25 cellular contexts compared by ENCODE assay signal in genomic region chr13:20831933-20832332, GRCh38. TPM values are rescaled to one million over a fixed set of nuclear protein-coding genes. Genes with fewer than 3 reads are reported as not detected.
DNase-seq lines count a peak whose midpoint lies in the region; ATAC-seq and TF ChIP-seq lines count a peak whose summit lies in the region.
"Had no signal": no experiment of that assay in that cellular context is flagged by ENCODE, and none has a peak within 500 bp of the region (broad histone marks: within the 10 kb centered on the region; RNA-seq: fewer than 3 reads in every experiment).

No MANE protein-coding gene starts in this region.

- peaks cover 12% of the 10 kb centered on the region in 2 donors for H3K4me1 Mint-ChIP-seq in effector memory CD8-positive, alpha-beta T cell (ENCODE audit: low read depth in 2 of 2)
- peaks cover 24% of the 10 kb centered on the region for H3K4me1 Mint-ChIP-seq in chondrocyte (ENCODE audit: low read depth)

- no peaks in the 10 kb centered on the region for H3K9me3 ChIP-seq in right atrium auricular region
- H3K9me3 ChIP-seq in mammary epithelial cell (replicated peaks; ENCODE audit: insufficient read depth, low read length): no peaks in the 10 kb centered on the region
- H3K9me3 ChIP-seq: esophagus squamous epithelium, spleen, suprapubic skin had no signal

- no peaks in the 10 kb centered on the region for H3K27me3 ChIP-seq in right atrium auricular region
- no peaks in the 10 kb centered on the region for H3K27me3 ChIP-seq in mammary epithelial cell (ENCODE audit: insufficient read depth, low read length)
- H3K27me3 ChIP-seq: esophagus squamous epithelium, spleen, suprapubic skin had no signal

- dilution Hi-C loops in mammary epithelial cell (cut with HindIII; ENCODE audit: low sequenced_read_pairs): no loop called here

- no TSS peak for BruUV-seq in mammary epithelial cell (replicated peaks; lab: Mats Ljungman, UMichigan)

- in situ Hi-C loops in mammary epithelial cell (cut with MboI; ENCODE audit: low sequenced_read_pairs in 2 of 2): loop anchor here (10.0 to 25.0 kb wide), 2 partner anchors 337 to 645 kb away; partner anchors contain the start of gene GJB2 (in 2 of the 2)

- ATAC-seq in Right ventricle myocardium superior (ENCODE audit: poor library complexity): peak; percentile 19
- ATAC-seq in effector memory CD8-positive, alpha-beta T cell (replicated peaks): no peak
- ATAC-seq: stimulated activated memory B cell treated with anti-CD40 and anti-IgM and Interleukin-4, amounts not matched to agents 10 μg/mL and 1 μg/mL and 100 μg/mL, for 72 hours had no signal

- peak overlapping the region; percentile 33 to 60 for H3K27ac Mint-ChIP-seq in effector memory CD8-positive, alpha-beta T cell
- no peak overlapping the region for H3K27ac Mint-ChIP-seq in chondrocyte (ENCODE audit: unreplicated experiment)
- H3K27ac Mint-ChIP-seq: activated CD4-positive, alpha-beta memory T cell treated with anti-CD3 and anti-CD28 coated beads, Interleukin-2, amount 10 ng/mL, durations not matched to agents 7 days and 5 days; stimulated activated memory B cell treated with anti-CD40 and anti-IgM and Interleukin-4, amounts not matched to agents 10 μg/mL and 1 μg/mL and 100 μg/mL, for 72 hours had no signal

- TF ChIP-seq CTCF in right atrium auricular region (IDR thresholded peaks at IDR 0.05) (no peak), retinal pigment epithelial cell (conservative IDR thresholded peaks at IDR 0.05; ENCODE audit: low read depth, low read length) (no peak), mammary epithelial cell (conservative IDR thresholded peaks at IDR 0.05 in 1 of 2, IDR thresholded peaks at IDR 0.05 in 1 of 2; ENCODE audit: extremely low read depth in 1 of 2, insufficient read depth in 1 of 2, low read depth in 1 of 2, low read length in 2 of 2) (no peak), chondrocyte (IDR thresholded peaks at IDR 0.05) (no peak)

- H3K36me3 ChIP-seq in right atrium auricular region (peaks cover 8% of the 10 kb centered on the region), mammary epithelial cell (ENCODE audit: insufficient read depth, low read length) (no peaks in the 10 kb centered on the region)

- H3K36me3 Mint-ChIP-seq in effector memory CD8-positive, alpha-beta T cell (ENCODE audit: insufficient read depth): peaks cover 11% of the 10 kb centered on the region
- peaks cover 6% of the 10 kb centered on the region for H3K36me3 Mint-ChIP-seq in chondrocyte (ENCODE audit: low read depth)

- no peaks in the 10 kb centered on the region for H3K9me3 Mint-ChIP-seq in effector memory CD8-positive, alpha-beta T cell
- H3K9me3 Mint-ChIP-seq in chondrocyte (ENCODE audit: low read depth): no peaks in the 10 kb centered on the region
- H3K9me3 Mint-ChIP-seq: activated CD4-positive, alpha-beta memory T cell treated with anti-CD3 and anti-CD28 coated beads, Interleukin-2, amount 10 ng/mL, durations not matched to agents 7 days and 5 days; stimulated activated memory B cell treated with anti-CD40 and anti-IgM and Interleukin-4, amounts not matched to agents 10 μg/mL and 1 μg/mL and 100 μg/mL, for 72 hours had no signal

- H3K9ac ChIP-seq in mammary epithelial cell (ENCODE audit: insufficient read depth, low read length): no peak overlapping the region

- CTCF ChIA-PET in mammary epithelial cell (lab: Charles Lee; ENCODE audit: low non-redundant PET): interaction anchor here (0.5 to 0.6 kb wide), 2 partner anchors 112 to 128 kb away, joined by 4 to 6 read pairs; no protein-coding TSS in a partner anchor

- no peak overlapping the region for H3K4me2 ChIP-seq in mammary epithelial cell (ENCODE audit: insufficient read depth, low read depth, low read length)

- no peak overlapping the region for H3K4me3 ChIP-seq in right atrium auricular region
- no peak overlapping the region for H3K4me3 ChIP-seq in retinal pigment epithelial cell (ENCODE audit: low read length)
- no peak overlapping the region for H3K4me3 ChIP-seq in mammary epithelial cell (replicated peaks in 1 of 3; ENCODE audit: insufficient read depth in 1 of 3, low read depth in 2 of 3, low read length in 3 of 3)
- H3K4me3 ChIP-seq: esophagus squamous epithelium, spleen, suprapubic skin had no signal

- H2AFZ ChIP-seq in mammary epithelial cell (ENCODE audit: low read depth, low read length): no peak overlapping the region

- peaks cover 11% of the 10 kb centered on the region for H3K79me2 ChIP-seq in mammary epithelial cell (ENCODE audit: insufficient read depth, low read length)

- intact Hi-C loops in Right ventricle myocardium superior (cut with DNase I) (no loop called here), mammary epithelial cell (cut with micrococcal nuclease) (no loop called here)

- H3K4me3 Mint-ChIP-seq in effector memory CD8-positive, alpha-beta T cell: no peak overlapping the region
- H3K4me3 Mint-ChIP-seq in chondrocyte (ENCODE audit: unreplicated experiment): no peak overlapping the region
- H3K4me3 Mint-ChIP-seq: activated CD4-positive, alpha-beta memory T cell treated with anti-CD3 and anti-CD28 coated beads, Interleukin-2, amount 10 ng/mL, durations not matched to agents 7 days and 5 days; stimulated activated memory B cell treated with anti-CD40 and anti-IgM and Interleukin-4, amounts not matched to agents 10 μg/mL and 1 μg/mL and 100 μg/mL, for 72 hours had no signal

- 97% methylated on average over 3 of the region's 3 CpGs for WGBS in mammary epithelial cell (ENCODE audit: low coverage, missing lambda C conversion rate)

- H3K4me1 ChIP-seq in right atrium auricular region: peaks cover 0 to 10% of the 10 kb centered on the region in 2 donors
- no peaks in the 10 kb centered on the region for H3K4me1 ChIP-seq in mammary epithelial cell (ENCODE audit: insufficient read depth, low read length)

- DNase-seq in Right ventricle myocardium superior: no peak
- no peak for DNase-seq in right atrium auricular region (ENCODE audit: low spot score)
- DNase-seq in NCI-H82 treated with DMSO at 0.1 percent for 48 hours (lab: John Stamatoyannopoulos, UW; ENCODE audit: unreplicated experiment): peak; percentile 100
- DNase-seq in effector memory CD8-positive, alpha-beta T cell: no peak
- DNase-seq in retinal pigment epithelial cell (ENCODE audit: low read depth): peak; percentile 67
- no peak for DNase-seq in putamen (ENCODE audit: low spot score)
- no peak for DNase-seq in mammary epithelial cell
- no peak for DNase-seq in chondrocyte (ENCODE audit: low spot score)
- DNase-seq: activated CD4-positive, alpha-beta memory T cell treated with anti-CD3 and anti-CD28 coated beads, Interleukin-2, amount 10 ng/mL, durations not matched to agents 7 days and 5 days; activated effector memory CD4-positive, alpha-beta T cell treated with Interleukin-2 at 50 U/mL for 16 hours; AML-193; DMS79 treated with DMSO at 0.1 percent for 48 hours; effector memory CD4-positive, alpha-beta T cell; esophagus squamous epithelium; islet precursor cell; MM.1S; NCI-H146; NCI-H510A treated with DMSO at 0.1 percent for 48 hours; nucleus accumbens; spleen; stimulated activated CD4-positive, alpha-beta T cell treated with anti-CD3 and anti-CD28 coated beads, Interleukin-2, amount 100 ng/mL, for 48 hours; T-helper 9 cell had no signal

- H3K27me3 Mint-ChIP-seq in effector memory CD8-positive, alpha-beta T cell: no peaks in the 10 kb centered on the region
- no peaks in the 10 kb centered on the region for H3K27me3 Mint-ChIP-seq in chondrocyte (ENCODE audit: low read depth)
- H3K27me3 Mint-ChIP-seq: activated CD4-positive, alpha-beta memory T cell treated with anti-CD3 and anti-CD28 coated beads, Interleukin-2, amount 10 ng/mL, durations not matched to agents 7 days and 5 days; stimulated activated memory B cell treated with anti-CD40 and anti-IgM and Interleukin-4, amounts not matched to agents 10 μg/mL and 1 μg/mL and 100 μg/mL, for 72 hours had no signal

- H4K20me1 ChIP-seq in mammary epithelial cell (ENCODE audit: insufficient read depth, low read length): no peaks in the 10 kb centered on the region

- H3K27ac ChIP-seq in right atrium auricular region (no peak overlapping the region), mammary epithelial cell (ENCODE audit: insufficient read depth, low read depth, low read length) (no peak overlapping the region)
- H3K27ac ChIP-seq: esophagus squamous epithelium, RWPE1, spleen, suprapubic skin had no signal

RNA-seq across cellular contexts. Expression of gene EEF1AKMT1, which starts 58.2 kb away (rescaled TPM):
- 9.0 TPM for total RNA-seq in Right ventricle myocardium superior
- 10 to 100 TPM; 11.1 to 12.5 TPM for total RNA-seq in right atrium auricular region
- total RNA-seq in mammary epithelial cell: 1 to 10 TPM; 5.3 to 7.8 TPM
- 10.0 TPM for polyA plus RNA-seq in mammary epithelial cell
- 4.8 TPM for polyA minus RNA-seq in mammary epithelial cell
- total RNA-seq in chondrocyte: 9.4 to 12.7 TPM (median 10.1 TPM) in 3 replicates

Comparison
In these comparisons a context has a peak if more than half of its experiments do, and no peak if none do; other contexts are left out.
1. DNase-seq: peak in NCI-H82 treated with DMSO at 0.1 percent for 48 hours (single experiment) and retinal pigment epithelial cell (single experiment); none in Right ventricle myocardium superior (single experiment), right atrium auricular region (single experiment), effector memory CD8-positive, alpha-beta T cell (0 of 3), putamen (single experiment), mammary epithelial cell (single experiment) and chondrocyte (single experiment).